In the genomic region with DNA sequence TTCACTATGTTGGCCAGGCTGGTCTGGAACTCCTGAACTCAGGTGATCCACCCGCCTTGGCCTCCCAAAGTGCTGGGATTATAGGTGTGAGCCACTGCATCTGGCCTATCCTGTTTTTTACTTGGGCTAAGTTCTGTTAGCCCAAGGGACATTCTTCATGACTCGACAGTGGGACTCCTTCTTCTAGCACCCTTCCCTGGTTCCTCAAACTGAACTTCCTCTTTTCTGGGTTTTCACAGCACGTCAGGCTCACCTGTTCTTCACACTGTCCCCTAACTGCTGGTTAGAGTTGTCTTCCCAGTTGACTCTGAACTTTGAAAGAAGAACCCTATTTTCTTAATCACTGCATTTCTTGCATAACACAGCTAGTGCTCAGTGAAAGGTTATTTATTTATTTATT, we compare ENCODE assay signal across 13 cellular contexts. TPM values are rescaled to one million over a fixed set of nuclear protein-coding genes. Genes with fewer than 3 reads are reported as not detected.
DNase-seq lines count a peak whose midpoint lies in the region; ATAC-seq and TF ChIP-seq lines count a peak whose summit lies in the region.
"Had no signal": no experiment of that assay in that cellular context is flagged by ENCODE, and none has a peak within 500 bp of the region (broad histone marks: within the 10 kb centered on the region; RNA-seq: fewer than 3 reads in every experiment).

No MANE protein-coding gene starts in this region.

- DNase-seq in AML-193 (lab: John Stamatoyannopoulos, UW) (peak; percentile 26 to 44), NAMALWA (ENCODE audit: low spot score) (peak; percentile 82), head of caudate nucleus (no peak), progenitor cell of endocrine pancreas (ENCODE audit: low spot score, unreplicated experiment) (no peak), T1000 (lab: John Stamatoyannopoulos, UW) (no peak)
- DNase-seq: DMS153, NCI-H2029 treated with DMSO at 0.1 percent for 48 hours had no signal

- peaks cover 18% of the 10 kb centered on the region for H3K27me3 Mint-ChIP-seq in progenitor cell of endocrine pancreas
- H3K27me3 Mint-ChIP-seq: dendritic cell treated with granulocyte-macrophage colony-stimulating factor and Interleukin-4, amounts not matched to agents 40 ng/mL and 50 ng/mL, for 4 days had no signal

- peak; percentile 82 for ATAC-seq in GM19043 (IDR thresholded peaks at IDR 0.05; ENCODE audit: low read depth, unreplicated experiment)
- ATAC-seq in HG02759 (IDR thresholded peaks at IDR 0.05; ENCODE audit: unreplicated experiment): peak; percentile 77
- ATAC-seq in GM19035 (IDR thresholded peaks at IDR 0.05; ENCODE audit: unreplicated experiment): no peak

- H3K9me3 Mint-ChIP-seq in progenitor cell of endocrine pancreas (ENCODE audit: low read depth): no peaks in the 10 kb centered on the region
- H3K9me3 Mint-ChIP-seq: dendritic cell treated with granulocyte-macrophage colony-stimulating factor and Interleukin-4, amounts not matched to agents 40 ng/mL and 50 ng/mL, for 4 days; nephron had no signal

- no peak for TF ChIP-seq CTCF in progenitor cell of endocrine pancreas (IDR thresholded peaks at IDR 0.05; ENCODE audit: unreplicated experiment)

- intact Hi-C loops in head of caudate nucleus (cut with DNase I): no loop called here

- no peaks in the 10 kb centered on the region for H3K4me1 Mint-ChIP-seq in progenitor cell of endocrine pancreas (ENCODE audit: low read depth)
- H3K4me1 Mint-ChIP-seq: nephron had no signal

- no peak overlapping the region for H3K4me3 Mint-ChIP-seq in progenitor cell of endocrine pancreas (ENCODE audit: low read depth)
- H3K4me3 Mint-ChIP-seq: dendritic cell treated with granulocyte-macrophage colony-stimulating factor and Interleukin-4, amounts not matched to agents 40 ng/mL and 50 ng/mL, for 4 days; nephron had no signal

- no peak overlapping the region for H3K27ac Mint-ChIP-seq in progenitor cell of endocrine pancreas
- H3K27ac Mint-ChIP-seq: dendritic cell treated with granulocyte-macrophage colony-stimulating factor and Interleukin-4, amounts not matched to agents 40 ng/mL and 50 ng/mL, for 4 days; nephron had no signal

- no peaks in the 10 kb centered on the region for H3K36me3 Mint-ChIP-seq in progenitor cell of endocrine pancreas (ENCODE audit: insufficient read depth)

RNA-seq across cellular contexts. Expression of a gene that starts 22.5 kb away (rescaled TPM):
- 0.19 and 0.49 TPM in 2 replicates for total RNA-seq in progenitor cell of endocrine pancreas
- total RNA-seq: fibroblast of villous mesenchyme had no signal

RNA-seq across cellular contexts. Expression of a gene that starts 24.1 kb away (rescaled TPM):
- 174 and 187 TPM in 2 replicates for total RNA-seq in progenitor cell of endocrine pancreas

RNA-seq across cellular contexts. Expression of a gene that starts 47.4 kb away (rescaled TPM):
- total RNA-seq in progenitor cell of endocrine pancreas: 62.5 and 66.6 TPM in 2 replicates

Comparison
In these comparisons a context has a peak if more than half of its experiments do, and no peak if none do; other contexts are left out.
1. DNase-seq: peak in AML-193 (2 of 2) and NAMALWA (single experiment); none in head of caudate nucleus (0 of 42), progenitor cell of endocrine pancreas (single experiment) and T1000 (single experiment).